Comparison of ENCODE assay signal across 19 cellular contexts in genomic region chr13:98813993-98814392, GRCh38.
A peak's percentile ranks its signal among the peaks of the same experiment; 100 is the strongest.
DNase-seq lines count a peak whose midpoint lies in the region; FAIRE-seq and TF ChIP-seq lines count a peak whose summit lies in the region.
"Had no signal": no experiment of that assay in that cellular context is flagged by ENCODE, and none has a peak within 500 bp of the region (broad histone marks: within the 10 kb centered on the region; RNA-seq: fewer than 3 reads in every experiment).

No MANE protein-coding gene starts in this region.

- no peaks in the 10 kb centered on the region for H4K20me1 ChIP-seq in Karpas-422 (ENCODE audit: insufficient read depth, low read depth, low read length)

- H3K27ac ChIP-seq in small intestine (ENCODE audit: low read depth in 1 of 2, low read length in 1 of 2): peak overlapping the region; percentile 10 to 41
- H3K27ac ChIP-seq in Karpas-422 (ENCODE audit: low read length): no peak overlapping the region
- H3K27ac ChIP-seq: PC-9, SJSA1 had no signal

- DNase-seq in H54 (ENCODE audit: insufficient read length, low spot score) (no peak), M059J (ENCODE audit: low read depth) (peak; percentile 38), fibroblast of mammary gland (ENCODE audit: low read depth) (peak; percentile 36), small intestine (peak; percentile 97), COR-L47 (lab: John Stamatoyannopoulos, UW) (no peak), COLO668 (lab: John Stamatoyannopoulos, UW; ENCODE audit: unreplicated experiment) (no peak), Karpas-422 (no peak)
- no peak for DNase-seq in activated T-cell treated with anti-CD3 and anti-CD28 coated beads, Interleukin-2, amount 50 U/mL, for 24 hours
- DNase-seq: Calu3, MV-4-11, NCI-H2029, NCI-H2171, NCI-H446, NCI-H748 treated with DMSO at 0.1 percent for 48 hours, PC-9 had no signal

- WGBS in small intestine, 3 donors: 17 to 61% (median 33%) methylated on average over 3 of the region's 3 CpGs

- H3K36me3 ChIP-seq in small intestine (ENCODE audit: control insufficient read depth in 2 of 2, insufficient read depth in 2 of 2, low read length in 2 of 2) (peaks cover 0 to 2% of the 10 kb centered on the region in 2 donors), Karpas-422 (ENCODE audit: insufficient read depth, low read length) (no peaks in the 10 kb centered on the region)

- H3K4me1 ChIP-seq in small intestine (ENCODE audit: control insufficient read depth in 2 of 2, insufficient read depth in 1 of 2, low read depth in 1 of 2, low read length in 1 of 2): peaks cover 0 to 2% of the 10 kb centered on the region in 2 donors
- no peaks in the 10 kb centered on the region for H3K4me1 ChIP-seq in Karpas-422 (ENCODE audit: low read length)

- no peak overlapping the region for H2AFZ ChIP-seq in Karpas-422 (ENCODE audit: low read length)
- H2AFZ ChIP-seq: PC-9 had no signal

- no peaks in the 10 kb centered on the region for H3K9me2 ChIP-seq in Karpas-422 (replicated peaks; ENCODE audit: insufficient read depth, low read length)

- peaks cover 3% of the 10 kb centered on the region for H3K4me1 Mint-ChIP-seq in activated T-cell treated with anti-CD3 and anti-CD28 coated beads, Interleukin-2, amount 50 U/mL, for 24 hours (ENCODE audit: low read depth)

- TF ChIP-seq POLR2A in H54 (IDR thresholded peaks at IDR 0.05; ENCODE audit: low read depth, low read length): no peak

- FAIRE-seq in H54 (lab: Jason Lieb, UNC): peak; percentile 95
- FAIRE-seq in small intestine (lab: Jason Lieb, UNC): peak; percentile 97
- FAIRE-seq: G401.6, H1, HTR-8/SVneo had no signal

- no peak overlapping the region for H3K4me2 ChIP-seq in Karpas-422 (ENCODE audit: low read depth, low read length, poor library complexity, severe bottlenecking)
- H3K4me2 ChIP-seq: PC-9 had no signal

- no peaks in the 10 kb centered on the region for H3K79me2 ChIP-seq in Karpas-422 (ENCODE audit: low read length)

- H3K36me3 Mint-ChIP-seq in activated T-cell treated with anti-CD3 and anti-CD28 coated beads, Interleukin-2, amount 50 U/mL, for 24 hours (ENCODE audit: low read depth): peaks cover 46% of the 10 kb centered on the region

- no peaks in the 10 kb centered on the region for H3K9me3 Mint-ChIP-seq in activated T-cell treated with anti-CD3 and anti-CD28 coated beads, Interleukin-2, amount 50 U/mL, for 24 hours

- H3K4me3 ChIP-seq in fibroblast of mammary gland (ENCODE audit: control insufficient read depth, low read depth, low read length) (no peak overlapping the region), small intestine (ENCODE audit: low read depth in 1 of 2, low read length in 2 of 2) (no peak overlapping the region), Karpas-422 (ENCODE audit: low read length) (no peak overlapping the region)
- H3K4me3 ChIP-seq: PC-9, SJSA1 had no signal

- TF ChIP-seq CTCF in fibroblast of mammary gland (conservative IDR thresholded peaks at IDR 0.05; ENCODE audit: control insufficient read depth, insufficient read depth, low read depth, low read length): no peak

- no peak overlapping the region for H3K27ac Mint-ChIP-seq in activated T-cell treated with anti-CD3 and anti-CD28 coated beads, Interleukin-2, amount 50 U/mL, for 24 hours

- H3K4me3 Mint-ChIP-seq in activated T-cell treated with anti-CD3 and anti-CD28 coated beads, Interleukin-2, amount 50 U/mL, for 24 hours: no peak overlapping the region

- H3K27me3 Mint-ChIP-seq in activated T-cell treated with anti-CD3 and anti-CD28 coated beads, Interleukin-2, amount 50 U/mL, for 24 hours: no peaks in the 10 kb centered on the region

- H3K9ac ChIP-seq in Karpas-422 (ENCODE audit: low read length): no peak overlapping the region

- H3K9me3 ChIP-seq in small intestine (ENCODE audit: control insufficient read depth, low read depth): no peaks in the 10 kb centered on the region
- H3K9me3 ChIP-seq in Karpas-422 (ENCODE audit: low read length): no peaks in the 10 kb centered on the region
- H3K9me3 ChIP-seq: SJSA1 had no signal

- H3K27me3 ChIP-seq in small intestine (ENCODE audit: control insufficient read depth in 2 of 2, insufficient read depth in 2 of 2, low read length in 2 of 2) (no peaks in the 10 kb centered on the region), Karpas-422 (ENCODE audit: low read length) (no peaks in the 10 kb centered on the region)
- H3K27me3 ChIP-seq: SJSA1 had no signal

Comparison
In these comparisons a context has a peak if more than half of its experiments do, and no peak if none do; other contexts are left out.
1. DNase-seq: peak in M059J (single experiment), fibroblast of mammary gland (single experiment) and small intestine (single experiment); none in H54 (single experiment), COR-L47 (single experiment), COLO668 (single experiment), activated T-cell treated with anti-CD3 and anti-CD28 coated beads, Interleukin-2, amount 50 U/mL, for 24 hours (single experiment) and Karpas-422 (single experiment).